ENCODE assay signal across 26 cellular contexts in the genomic region with DNA sequence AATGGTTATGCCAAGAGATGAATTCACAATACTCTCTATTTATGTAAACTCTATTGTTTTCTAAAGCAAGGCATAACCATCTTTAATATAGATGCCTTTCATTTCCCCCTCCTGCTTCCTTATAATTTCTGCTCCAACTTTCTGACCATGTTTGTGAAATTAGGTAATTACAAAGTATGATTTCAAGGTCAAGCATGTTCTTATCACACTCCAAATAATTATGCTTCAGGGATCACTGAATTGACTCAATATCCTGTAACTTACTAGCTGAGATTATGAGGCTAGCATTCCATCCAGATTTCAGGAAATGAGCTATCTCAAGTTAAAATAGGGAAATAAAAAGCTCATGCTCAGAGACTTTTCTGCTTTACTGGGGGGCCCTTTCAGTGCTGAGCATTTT.
DNase-seq lines count a peak whose midpoint lies in the region; ATAC-seq and TF ChIP-seq lines count a peak whose summit lies in the region.
"Had no signal": no experiment of that assay in that cellular context is flagged by ENCODE, and none has a peak within 500 bp of the region (broad histone marks: within the 10 kb centered on the region; RNA-seq: fewer than 3 reads in every experiment).

No MANE protein-coding gene starts in this region.

- H3K36me3 ChIP-seq in A673 (ENCODE audit: insufficient read depth, low read length, poor library complexity, severe bottlenecking): no peaks in the 10 kb centered on the region
- H3K36me3 ChIP-seq: adrenal gland, right lobe of liver, thoracic aorta had no signal

- no peaks in the 10 kb centered on the region for H3K4me1 Mint-ChIP-seq in stimulated activated memory B cell treated with anti-CD40 and anti-IgM and Interleukin-4, amounts not matched to agents 10 μg/mL and 1 μg/mL and 100 μg/mL, for 72 hours
- H3K4me1 Mint-ChIP-seq: activated CD4-positive, alpha-beta memory T cell treated with anti-CD3 and anti-CD28 coated beads, Interleukin-2, amount 10 ng/mL, durations not matched to agents 7 days and 5 days; WTC11 had no signal

- H3K27ac Mint-ChIP-seq in stimulated activated memory B cell treated with anti-CD40 and anti-IgM and Interleukin-4, amounts not matched to agents 10 μg/mL and 1 μg/mL and 100 μg/mL, for 72 hours: no peak overlapping the region
- H3K27ac Mint-ChIP-seq: activated CD4-positive, alpha-beta memory T cell treated with anti-CD3 and anti-CD28 coated beads, Interleukin-2, amount 10 ng/mL, durations not matched to agents 7 days and 5 days; T-helper 2 cell treated with Interferon-gamma antibody and Interleukin-4, amounts not matched to agents 5 μg/mL and 100 μg/mL, for 36 hours; WTC11 had no signal

- no peaks in the 10 kb centered on the region for H3K27me3 ChIP-seq in A673 (replicated peaks; ENCODE audit: insufficient read depth, low read depth, low read length, poor library complexity)
- H3K27me3 ChIP-seq: adrenal gland, right lobe of liver had no signal

- H3K36me3 Mint-ChIP-seq in stimulated activated memory B cell treated with anti-CD40 and anti-IgM and Interleukin-4, amounts not matched to agents 10 μg/mL and 1 μg/mL and 100 μg/mL, for 72 hours: no peaks in the 10 kb centered on the region
- H3K36me3 Mint-ChIP-seq: WTC11 had no signal

- no peaks in the 10 kb centered on the region for H3K9me3 ChIP-seq in A673 (ENCODE audit: low read depth, low read length, poor library complexity, severe bottlenecking)
- H3K9me3 ChIP-seq: adrenal gland, right lobe of liver, thoracic aorta had no signal

- DNase-seq in A673 (ENCODE audit: low spot score) (peak; percentile 46), HCEC 1CT (peak; percentile 43), cardiac fibroblast (ENCODE audit: low read depth in 2 of 2) (peak; percentile 48 to 81), left ventricle myocardium superior (no peak), NCI-H2029 (lab: John Stamatoyannopoulos, UW) (no peak)
- no peak for DNase-seq in stimulated activated CD4-positive, alpha-beta T cell treated with anti-CD3 and anti-CD28 coated beads, Interleukin-15, amount 100 ng/mL, for 24 hours
- DNase-seq: ACHN; activated CD4-positive, alpha-beta memory T cell treated with anti-CD3 and anti-CD28 coated beads, Interleukin-2, amount 10 ng/mL, durations not matched to agents 7 days and 5 days; activated gamma-delta T cell treated with Interleukin-2 at 50 U/mL for 16 hours; adrenal gland; caudate nucleus; erythroblast; GDM1; GOT3; mammary epithelial cell; NCI-H1694; NCI-H345; right lobe of liver; RPMI8226 had no signal

- no peak for TF ChIP-seq CTCF in A673 (conservative IDR thresholded peaks at IDR 0.05; ENCODE audit: low read depth, low read length)
- no peak for TF ChIP-seq CTCF in cardiac fibroblast (IDR thresholded peaks at IDR 0.05; ENCODE audit: low read depth, low read length)

- H3K4me3 ChIP-seq in A673 (ENCODE audit: low read depth, low read length, poor library complexity, severe bottlenecking) (no peak overlapping the region), cardiac fibroblast (replicated peaks in 1 of 2; ENCODE audit: low read depth in 2 of 2, low read length in 2 of 2) (no peak overlapping the region)
- H3K4me3 ChIP-seq: adrenal gland, K562, right lobe of liver, thoracic aorta had no signal

- intact Hi-C loops in A673 (cut with micrococcal nuclease; ENCODE audit: unreplicated experiment) (no loop called here), left ventricle myocardium superior (cut with micrococcal nuclease) (no loop called here)

- H3K4me3 Mint-ChIP-seq in stimulated activated memory B cell treated with anti-CD40 and anti-IgM and Interleukin-4, amounts not matched to agents 10 μg/mL and 1 μg/mL and 100 μg/mL, for 72 hours: no peak overlapping the region
- H3K4me3 Mint-ChIP-seq: activated CD4-positive, alpha-beta memory T cell treated with anti-CD3 and anti-CD28 coated beads, Interleukin-2, amount 10 ng/mL, durations not matched to agents 7 days and 5 days; T-helper 2 cell treated with Interferon-gamma antibody and Interleukin-4, amounts not matched to agents 5 μg/mL and 100 μg/mL, for 36 hours; WTC11 had no signal

- POLR2A ChIA-PET in A673 (lab: Charles Lee; ENCODE audit: low non-redundant PET): no interaction called here

- H3K4me1 ChIP-seq in A673 (ENCODE audit: insufficient read depth, low read length, poor library complexity, severe bottlenecking): no peaks in the 10 kb centered on the region
- H3K4me1 ChIP-seq: adrenal gland, right lobe of liver had no signal

- H3K27ac ChIP-seq in A673 (ENCODE audit: low read depth, low read length, poor library complexity, severe bottlenecking): no peak overlapping the region
- H3K27ac ChIP-seq: adrenal gland, thoracic aorta had no signal

- BruUV-seq in A673 (replicated peaks; lab: Mats Ljungman, UMichigan): no TSS peak

- peaks cover 9% of the 10 kb centered on the region for H3K9me3 Mint-ChIP-seq in stimulated activated memory B cell treated with anti-CD40 and anti-IgM and Interleukin-4, amounts not matched to agents 10 μg/mL and 1 μg/mL and 100 μg/mL, for 72 hours

- peak; percentile 70 for ATAC-seq in left ventricle myocardium superior
- no peak for ATAC-seq in GM19395 (IDR thresholded peaks at IDR 0.05; ENCODE audit: unreplicated experiment)
- ATAC-seq in stimulated activated memory B cell treated with anti-CD40 and anti-IgM and Interleukin-4, amounts not matched to agents 10 μg/mL and 1 μg/mL and 100 μg/mL, for 72 hours: no peak
- ATAC-seq: K562, SK-N-SH treated with all-trans-retinoic acid at 6 μM for 48 hours, WTC11 had no signal

- H3K27me3 Mint-ChIP-seq in stimulated activated memory B cell treated with anti-CD40 and anti-IgM and Interleukin-4, amounts not matched to agents 10 μg/mL and 1 μg/mL and 100 μg/mL, for 72 hours: no peaks in the 10 kb centered on the region
- H3K27me3 Mint-ChIP-seq: activated CD4-positive, alpha-beta memory T cell treated with anti-CD3 and anti-CD28 coated beads, Interleukin-2, amount 10 ng/mL, durations not matched to agents 7 days and 5 days had no signal

- CTCF ChIA-PET in A673 (lab: Charles Lee): no interaction called here

Comparison
In these comparisons a context has a peak if more than half of its experiments do, and no peak if none do; other contexts are left out.
1. DNase-seq: peak in A673 (single experiment), HCEC 1CT (single experiment) and cardiac fibroblast (2 of 2); none in left ventricle myocardium superior (single experiment), stimulated activated CD4-positive, alpha-beta T cell treated with anti-CD3 and anti-CD28 coated beads, Interleukin-15, amount 100 ng/mL, for 24 hours (single experiment) and NCI-H2029 (single experiment).